9 cellular contexts compared by ENCODE assay signal in the genomic region with DNA sequence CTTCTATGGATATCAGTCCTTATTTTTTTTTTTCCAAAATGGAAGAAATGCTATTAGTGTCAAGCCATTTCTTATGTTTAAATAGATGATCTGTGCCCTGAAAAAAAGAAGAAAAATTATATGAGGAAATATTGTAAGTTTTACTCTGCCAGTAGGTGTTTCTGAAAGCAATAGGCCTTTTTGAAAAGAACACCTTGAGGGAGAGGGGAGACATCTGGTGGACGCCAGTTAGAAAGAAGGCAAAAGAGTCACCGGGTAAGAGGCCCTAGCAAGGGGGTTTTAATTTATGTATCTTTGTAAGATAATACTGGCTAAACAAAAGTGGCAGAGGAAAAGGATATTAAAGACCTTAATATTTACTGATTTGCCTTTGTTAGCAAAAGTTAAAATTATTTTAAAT. TPM values are rescaled to one million over a fixed set of nuclear protein-coding genes. Genes with fewer than 3 reads are reported as not detected.
A peak's percentile ranks its signal among the peaks of the same experiment; 100 is the strongest.
DNase-seq lines count a peak whose midpoint lies in the region; ATAC-seq, FAIRE-seq and TF ChIP-seq lines count a peak whose summit lies in the region.
"Had no signal": no experiment of that assay in that cellular context is flagged by ENCODE, and none has a peak within 500 bp of the region (broad histone marks: within the 10 kb centered on the region; RNA-seq: fewer than 3 reads in every experiment).

No MANE protein-coding gene starts in this region.

- 0 out of 2 replicates have a peak, but pooled peaks have one; percentile 26 for TF ChIP-seq CTCF in AG04450 (IDR thresholded peaks at IDR 0.05; ENCODE audit: low read depth, low read length)
- peak; percentile 67 for TF ChIP-seq CTCF in OCI-LY7 (conservative IDR thresholded peaks at IDR 0.05; ENCODE audit: low read length)

- no peak overlapping the region for H3K4me3 ChIP-seq in AG04450 (ENCODE audit: low read depth, low read length)
- H3K4me3 ChIP-seq in OCI-LY7 (ENCODE audit: low read depth, low read length, poor library complexity, severe bottlenecking), result no peak overlapping the region
- H3K4me3 ChIP-seq: thoracic aorta had no signal

- no peak for FAIRE-seq in GM19239 (lab: Jason Lieb, UNC)

- POLR2A ChIA-PET in AG04450 (lab: Yijun Ruan, JAX) (no interaction called here), OCI-LY7 (lab: Charles Lee) (interaction anchor here (0.5 kb wide), 1 partner anchor 293 kb away, joined by 3 read pairs; no protein-coding TSS in a partner anchor)

- H3K27me3 Mint-ChIP-seq in effector memory CD8-positive, alpha-beta T cell, result peaks cover 20 to 23% of the 10 kb centered on the region in 2 donors

- no peaks in the 10 kb centered on the region for H3K9me2 ChIP-seq in OCI-LY7 (ENCODE audit: insufficient read depth, low read length)

- no peaks in the 10 kb centered on the region for H3K4me1 Mint-ChIP-seq in effector memory CD8-positive, alpha-beta T cell (ENCODE audit: low read depth in 2 of 2)

- no TSS peak for BruUV-seq in OCI-LY7 (replicated peaks; lab: Mats Ljungman, UMichigan)

- intact Hi-C loops in OCI-LY7 (cut with micrococcal nuclease; ENCODE audit: unreplicated experiment), result no loop called here

- H3K9me3 Mint-ChIP-seq in effector memory CD8-positive, alpha-beta T cell, result no peaks in the 10 kb centered on the region

- H3K4me3 Mint-ChIP-seq in effector memory CD8-positive, alpha-beta T cell, result no peak overlapping the region

- H3K27ac Mint-ChIP-seq in effector memory CD8-positive, alpha-beta T cell, result no peak overlapping the region

- H3K27ac ChIP-seq in AG04450 (ENCODE audit: low read depth, low read length) (no peak overlapping the region), OCI-LY7 (ENCODE audit: low read depth, low read length, poor library complexity, severe bottlenecking) (no peak overlapping the region)
- H3K27ac ChIP-seq: thoracic aorta had no signal

- no peaks in the 10 kb centered on the region for H3K36me3 ChIP-seq in OCI-LY7 (ENCODE audit: insufficient read depth, low read length)
- H3K36me3 ChIP-seq: thoracic aorta had no signal

- no peaks in the 10 kb centered on the region for H3K4me1 ChIP-seq in OCI-LY7 (ENCODE audit: insufficient read depth, low read length, poor library complexity, severe bottlenecking)

- H3K36me3 Mint-ChIP-seq in effector memory CD8-positive, alpha-beta T cell (ENCODE audit: insufficient read depth), result no peaks in the 10 kb centered on the region

- H3K9me3 ChIP-seq in AG04450 (ENCODE audit: control insufficient read depth, insufficient read depth, low read length), result no peaks in the 10 kb centered on the region
- H3K9me3 ChIP-seq in OCI-LY7 (ENCODE audit: low read length), result no peaks in the 10 kb centered on the region
- H3K9me3 ChIP-seq: thoracic aorta had no signal

- H3K27me3 ChIP-seq in AG04450 (ENCODE audit: control insufficient read depth, insufficient read depth, low read length), result no peaks in the 10 kb centered on the region

- H4K20me1 ChIP-seq in OCI-LY7 (ENCODE audit: insufficient read depth, low read length), result no peaks in the 10 kb centered on the region

- H3K79me2 ChIP-seq in OCI-LY7 (ENCODE audit: insufficient read depth, low read depth, low read length), result no peaks in the 10 kb centered on the region

- ATAC-seq in effector memory CD8-positive, alpha-beta T cell (replicated peaks), result no peak
- ATAC-seq in HG03095 (IDR thresholded peaks at IDR 0.05; ENCODE audit: unreplicated experiment), result no peak

- no peak overlapping the region for H2AFZ ChIP-seq in OCI-LY7 (ENCODE audit: low read length)

- no peak overlapping the region for H3K4me2 ChIP-seq in OCI-LY7 (ENCODE audit: low read length)

- DNase-seq in AG04450 (ENCODE audit: low read depth, low spot score), result no peak
- peak; percentile 39 for DNase-seq in H4 (ENCODE audit: low spot score)
- DNase-seq in OCI-LY7 (ENCODE audit: low spot score), result peak; percentile 31
- DNase-seq in glomerular visceral epithelial cell (ENCODE audit: extremely low spot score), result peak; percentile 44
- no peak for DNase-seq in GM19239 (ENCODE audit: insufficient read length, low spot score)
- no peak for DNase-seq in effector memory CD8-positive, alpha-beta T cell
- DNase-seq in stimulated activated CD8-positive, alpha-beta memory T cell treated with anti-CD3 and anti-CD28 coated beads, Interleukin-4, amount 100 ng/mL, for 48 hours, result no peak

- CTCF ChIA-PET in AG04450 (lab: Charles Lee), result no interaction called here
- CTCF ChIA-PET in OCI-LY7 (lab: Charles Lee; ENCODE audit: unreplicated experiment), result no interaction called here

RNA-seq across cellular contexts. Expression of gene DYNAP, which starts 56.1 kb away (rescaled TPM):
- polyA plus RNA-seq in AG04450 (2011; rRNA removed), result not detected in 2 replicates
- not detected in 2 replicates for polyA minus RNA-seq in AG04450 (2011; rRNA and poly(A)+ RNA removed)
- not detected in 2 replicates for total RNA-seq in H4 (2014; rRNA removed; shearing (Covaris generic))
- not detected in 2 replicates for total RNA-seq in OCI-LY7 (2014; rRNA removed; shearing (Covaris generic))
- not detected in 2 replicates for total RNA-seq in OCI-LY7 (2022)
- total RNA-seq: thoracic aorta had no signal

Comparison
In these comparisons a context has a peak if more than half of its experiments do, and no peak if none do; other contexts are left out.
1. DNase-seq: peak in H4 (single experiment), OCI-LY7 (single experiment) and glomerular visceral epithelial cell (single experiment); none in AG04450 (single experiment), GM19239 (single experiment), effector memory CD8-positive, alpha-beta T cell (0 of 3) and stimulated activated CD8-positive, alpha-beta memory T cell treated with anti-CD3 and anti-CD28 coated beads, Interleukin-4, amount 100 ng/mL, for 48 hours (single experiment).